In the genomic region with DNA sequence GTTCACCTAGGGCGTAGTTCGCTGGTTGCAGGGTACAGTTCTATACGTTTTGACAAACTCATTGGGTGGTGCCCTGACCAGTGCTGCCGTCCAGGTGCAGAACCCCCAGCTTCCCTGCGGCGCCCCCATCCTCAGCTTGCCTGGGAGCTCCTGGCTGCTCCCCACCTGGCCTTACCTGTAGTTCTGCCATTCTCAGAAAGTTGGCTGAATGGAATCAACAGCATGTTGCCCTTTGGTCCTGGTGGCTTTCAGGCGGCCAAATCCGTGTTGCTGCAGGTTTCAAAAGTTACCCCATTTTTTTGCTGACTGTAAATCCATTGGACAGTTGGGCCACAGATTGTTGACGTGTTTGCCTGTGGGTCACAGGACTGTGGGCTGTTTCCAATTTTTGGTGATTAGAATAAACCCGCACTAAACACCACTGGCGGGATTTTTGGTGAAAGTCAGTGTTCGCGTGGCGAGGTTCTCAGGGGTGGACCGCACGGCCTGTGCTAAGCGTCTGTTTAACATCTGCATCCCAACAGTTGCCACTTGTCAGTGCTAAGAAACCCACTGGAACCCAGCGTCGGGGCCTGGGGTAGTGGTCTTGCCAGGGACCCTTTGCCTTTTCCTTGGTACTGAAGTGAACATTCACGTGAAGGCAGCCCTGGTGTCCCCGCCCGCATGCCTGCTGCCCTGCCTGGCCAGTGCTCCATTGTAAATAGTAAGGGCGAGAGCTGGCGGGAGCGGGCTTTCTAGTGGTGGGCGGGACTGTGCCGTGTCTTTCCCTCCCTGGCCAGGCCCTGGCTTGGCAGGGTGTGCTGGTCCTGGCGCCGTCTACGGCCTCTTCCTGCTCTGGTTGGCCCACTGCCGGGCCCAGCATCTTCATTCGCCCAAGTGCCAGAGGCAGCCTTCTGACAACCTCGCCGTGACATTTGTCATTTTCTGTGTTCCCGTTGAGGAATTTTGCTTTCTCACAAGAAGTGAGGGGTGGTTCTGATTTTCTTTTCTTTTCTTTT, we compare ENCODE assay signal across 1 cellular context.
TF ChIP-seq lines count a peak whose summit lies in the region.

No MANE protein-coding gene starts in this region.

TF ChIP-seq in endothelial cell of umbilical vein, 7 proteins besides CTCF, POLR2A, EP300 and RAD21 (continued from another document):
- TF ChIP-seq FOS (IDR thresholded peaks at IDR 0.05; ENCODE audit: borderline replicate concordance, insufficient read depth, low read length) = no peak
- TF ChIP-seq POLR2AphosphoS5 (IDR thresholded peaks at IDR 0.05; ENCODE audit: insufficient read depth, low read depth, low read length) = peak; percentile 12
- no peak for TF ChIP-seq MYC (IDR thresholded peaks at IDR 0.05; ENCODE audit: low read depth, low read length)
